Comparison of ENCODE assay signal across 1 cellular context in the genomic region with DNA sequence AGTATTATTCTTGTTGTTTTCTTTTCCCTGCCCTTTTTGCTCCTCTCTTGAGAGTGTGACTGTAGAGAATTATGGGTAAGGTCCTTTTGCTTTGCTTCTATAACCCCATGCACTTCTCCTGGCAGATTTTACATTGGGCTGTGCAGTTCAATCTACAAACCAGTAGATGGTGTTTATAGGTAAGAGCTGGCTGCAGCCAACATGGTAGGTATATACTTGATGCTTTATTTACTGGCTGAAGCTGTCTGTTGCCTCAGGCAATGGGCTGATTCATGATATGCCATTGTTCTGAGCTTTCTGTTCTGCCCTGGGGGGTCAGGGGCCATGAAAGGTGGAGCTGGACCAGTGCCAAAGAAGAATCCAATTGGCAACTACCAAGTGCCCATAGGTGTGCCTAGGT.
TF ChIP-seq lines count a peak whose summit lies in the region.

No MANE protein-coding gene starts in this region.

TF ChIP-seq in WTC11, 78 proteins besides CTCF, POLR2A, EP300 and RAD21 (continued from another document):
- TF ChIP-seq, protein P1, sequence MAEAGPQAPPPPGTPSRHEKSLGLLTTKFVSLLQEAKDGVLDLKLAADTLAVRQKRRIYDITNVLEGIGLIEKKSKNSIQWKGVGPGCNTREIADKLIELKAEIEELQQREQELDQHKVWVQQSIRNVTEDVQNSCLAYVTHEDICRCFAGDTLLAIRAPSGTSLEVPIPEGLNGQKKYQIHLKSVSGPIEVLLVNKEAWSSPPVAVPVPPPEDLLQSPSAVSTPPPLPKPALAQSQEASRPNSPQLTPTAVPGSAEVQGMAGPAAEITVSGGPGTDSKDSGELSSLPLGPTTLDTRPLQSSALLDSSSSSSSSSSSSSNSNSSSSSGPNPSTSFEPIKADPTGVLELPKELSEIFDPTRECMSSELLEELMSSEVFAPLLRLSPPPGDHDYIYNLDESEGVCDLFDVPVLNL (CRISPR knock-in tag; IDR thresholded peaks at IDR 0.05; ENCODE audit: borderline replicate concordance, low read depth): no peak
- TF ChIP-seq ELF4 (CRISPR knock-in tag; IDR thresholded peaks at IDR 0.05; ENCODE audit: low read depth) (no peak), ZBTB21 (CRISPR knock-in tag; IDR thresholded peaks at IDR 0.05; ENCODE audit: borderline replicate concordance) (no peak), ZNF121 (CRISPR knock-in tag; IDR thresholded peaks at IDR 0.05) (no peak)
TF ChIP-seq in WTC11: peak in this region for 0.
